In genomic region chr3:61565569-61565968, GRCh38 we compare ENCODE assay signal across 1 cellular context.
TF ChIP-seq lines count a peak whose summit lies in the region.

No MANE protein-coding gene starts in this region.

TF ChIP-seq in HCT116, 20 proteins besides CTCF, POLR2A, EP300 and RAD21 (continued from another document):
- TF ChIP-seq YY1 (IDR thresholded peaks at IDR 0.05; ENCODE audit: extremely low read depth, insufficient replicate concordance, low read depth, low read length) (no peak), SRF (IDR thresholded peaks at IDR 0.05; ENCODE audit: low read depth) (no peak), ZNF274 (IDR thresholded peaks at IDR 0.05; ENCODE audit: low read depth, low read length) (no peak), EGR1 (IDR thresholded peaks at IDR 0.05; ENCODE audit: low read depth) (no peak), FOSL1 (IDR thresholded peaks at IDR 0.05; ENCODE audit: low read depth) (no peak), ATF3 (IDR thresholded peaks at IDR 0.05) (no peak), SP1 (IDR thresholded peaks at IDR 0.05; ENCODE audit: low read depth) (no peak), POLR2AphosphoS5 (IDR thresholded peaks at IDR 0.05; ENCODE audit: low read depth, low read length) (no peak), JUND (IDR thresholded peaks at IDR 0.05) (no peak), CEBPB (IDR thresholded peaks at IDR 0.05; ENCODE audit: low read depth) (no peak)
